ENCODE assay signal across 8 cellular contexts in the genomic region with DNA sequence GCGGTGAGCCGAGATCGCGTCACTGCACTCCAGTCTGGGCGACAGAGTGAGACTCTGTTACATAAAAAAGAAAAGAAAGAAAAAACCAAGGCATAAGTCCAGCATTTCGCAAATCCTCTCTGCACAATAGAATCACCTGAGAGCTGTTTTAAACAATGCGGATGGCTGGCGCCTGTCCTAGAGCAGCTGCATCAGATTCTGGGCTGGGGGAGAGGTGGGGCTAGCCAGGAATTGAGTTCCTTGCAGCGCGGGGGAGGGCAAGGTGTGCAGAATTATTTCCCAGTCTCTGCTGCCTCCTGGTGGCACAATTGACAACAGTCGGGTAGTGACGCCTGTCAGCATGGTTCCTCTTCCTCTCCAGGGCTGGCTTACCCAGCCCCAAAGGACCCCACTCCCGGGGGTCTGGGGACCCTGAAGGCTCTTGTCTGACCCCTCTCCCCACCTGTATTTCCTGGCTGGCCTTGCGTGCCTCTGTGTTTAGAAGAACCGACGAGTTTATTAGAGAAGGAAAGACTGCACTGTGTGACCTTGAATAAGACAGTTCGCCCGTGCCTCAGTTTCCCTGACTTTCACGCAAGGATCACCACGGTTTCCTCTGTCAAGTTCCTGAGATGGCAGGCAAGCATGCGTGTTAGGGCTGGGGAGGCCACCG. TPM values are rescaled to one million over a fixed set of nuclear protein-coding genes. Genes with fewer than 3 reads are reported as not detected.
DNase-seq lines count a peak whose midpoint lies in the region; ATAC-seq and TF ChIP-seq lines count a peak whose summit lies in the region.

No MANE protein-coding gene starts in this region.

- peaks cover 8% of the 10 kb centered on the region for H3K36me3 ChIP-seq in DOHH2 (ENCODE audit: control insufficient read depth, low read length)
- H3K36me3 ChIP-seq in Loucy (ENCODE audit: insufficient read depth, low read length): no peaks in the 10 kb centered on the region
- no peaks in the 10 kb centered on the region for H3K36me3 ChIP-seq in osteoblast (ENCODE audit: insufficient read depth, low read length)

- ATAC-seq in foreskin keratinocyte: peak; percentile 90

- H3K4me3 ChIP-seq in DOHH2 (ENCODE audit: low read length) (peak overlapping the region; percentile 90), Loucy (ENCODE audit: low read length, poor library complexity, severe bottlenecking) (no peak overlapping the region), osteoblast (ENCODE audit: insufficient read depth, low read length) (peak overlapping the region; percentile 57)

- H3F3A ChIP-seq in DOHH2 (ENCODE audit: control insufficient read depth, insufficient read depth) (peaks cover 10% of the 10 kb centered on the region; the same call in 1 of the 2 replicates), Loucy (ENCODE audit: low read depth) (no peaks in the 10 kb centered on the region)

- H2AFZ ChIP-seq in Loucy (ENCODE audit: low read length): 0 out of 2 replicates have a peak overlapping the region, but pooled peaks have one; percentile 13
- H2AFZ ChIP-seq in osteoblast (ENCODE audit: low read length): peak overlapping the region; percentile 77

- no peaks in the 10 kb centered on the region for H3K9me3 ChIP-seq in DOHH2 (ENCODE audit: control insufficient read depth, insufficient read depth, low read length)
- H3K9me3 ChIP-seq in Loucy (ENCODE audit: insufficient read depth, low read depth, low read length): no peaks in the 10 kb centered on the region
- no peaks in the 10 kb centered on the region for H3K9me3 ChIP-seq in osteoblast (ENCODE audit: low read depth, low read length)

- H3K27ac ChIP-seq in DOHH2 (ENCODE audit: low read depth, low read length) (peak overlapping the region; percentile 90), foreskin keratinocyte (peak overlapping the region; percentile 29), osteoblast (ENCODE audit: low read depth, low read length) (no peak overlapping the region)

- no peak overlapping the region for H3K9ac ChIP-seq in Loucy (ENCODE audit: low read depth, low read length, poor library complexity, severe bottlenecking)

- peak; percentile 22 for DNase-seq in GOT3 (lab: John Stamatoyannopoulos, UW)
- DNase-seq in SHP77 (lab: John Stamatoyannopoulos, UW): peak; percentile 86 to 90
- peak; percentile 75 for DNase-seq in activated effector memory CD4-positive, alpha-beta T cell treated with Interleukin-2 at 50 U/mL for 16 hours
- DNase-seq in foreskin keratinocyte: peak; percentile 84 to 85
- peak; percentile 93 for DNase-seq in osteoblast (ENCODE audit: insufficient read length, low spot score, missing footprints)
- peak; percentile 90 for DNase-seq in superior temporal gyrus (ENCODE audit: extremely low spot score)

- H4K20me1 ChIP-seq in DOHH2 (ENCODE audit: control insufficient read depth, insufficient read depth, low read depth, low read length): no peaks in the 10 kb centered on the region
- H4K20me1 ChIP-seq in Loucy (ENCODE audit: insufficient read depth, low read length, poor library complexity, severe bottlenecking): no peaks in the 10 kb centered on the region
- H4K20me1 ChIP-seq in osteoblast (ENCODE audit: insufficient read depth, low read length): no peaks in the 10 kb centered on the region

- H3K27me3 ChIP-seq in DOHH2 (ENCODE audit: control insufficient read depth, low read length) (no peaks in the 10 kb centered on the region), Loucy (ENCODE audit: insufficient read depth, low read length, poor library complexity, severe bottlenecking) (no peaks in the 10 kb centered on the region), foreskin keratinocyte (no peaks in the 10 kb centered on the region), osteoblast (ENCODE audit: insufficient read depth, low read length) (no peaks in the 10 kb centered on the region)

- H3K79me2 ChIP-seq in DOHH2 (ENCODE audit: control insufficient read depth, low read length) (peaks cover 39% of the 10 kb centered on the region), Loucy (ENCODE audit: insufficient read depth, low read length) (no peaks in the 10 kb centered on the region), osteoblast (ENCODE audit: insufficient read depth, low read length) (no peaks in the 10 kb centered on the region)

- H3K9me2 ChIP-seq in DOHH2 (replicated peaks; ENCODE audit: control insufficient read depth, low read length) (no peaks in the 10 kb centered on the region), Loucy (replicated peaks; ENCODE audit: low read depth, low read length) (no peaks in the 10 kb centered on the region)

- H3K4me1 ChIP-seq in DOHH2 (ENCODE audit: control insufficient read depth, low read length): peaks cover 50% of the 10 kb centered on the region
- peaks cover 16% of the 10 kb centered on the region for H3K4me1 ChIP-seq in Loucy (ENCODE audit: insufficient read depth, low read length, poor library complexity, severe bottlenecking)
- H3K4me1 ChIP-seq in foreskin keratinocyte: no peaks in the 10 kb centered on the region
- H3K4me1 ChIP-seq in osteoblast (ENCODE audit: insufficient read depth, low read length): peaks cover 2% of the 10 kb centered on the region

- peak; percentile 82 for TF ChIP-seq CTCF in DOHH2 (IDR thresholded peaks at IDR 0.05; ENCODE audit: low read depth, low read length, poor library complexity, severe bottlenecking)
- TF ChIP-seq CTCF in Loucy (conservative IDR thresholded peaks at IDR 0.05; ENCODE audit: low read length): peak; percentile 78
- peak; percentile 95 for TF ChIP-seq CTCF in foreskin keratinocyte (conservative IDR thresholded peaks at IDR 0.05)
- TF ChIP-seq CTCF in osteoblast (IDR thresholded peaks at IDR 0.05; ENCODE audit: extremely low read depth, low read depth, low read length): peak; percentile 82

- peak overlapping the region; percentile 97 for H3K4me2 ChIP-seq in DOHH2 (ENCODE audit: low read length)
- peak overlapping the region; percentile 21 for H3K4me2 ChIP-seq in Loucy (ENCODE audit: low read depth, low read length, poor library complexity, severe bottlenecking)
- peak overlapping the region; percentile 82 for H3K4me2 ChIP-seq in osteoblast (ENCODE audit: insufficient read depth, low read length)

RNA-seq across cellular contexts. Expression of gene PLCG2, which starts 41.1 kb away (rescaled TPM):
- total RNA-seq in foreskin keratinocyte: 1.8 and 2.2 TPM in 2 replicates
- polyA plus RNA-seq in foreskin keratinocyte: 0.72 and 0.87 TPM in 2 replicates
- total RNA-seq in osteoblast: 0.59 and 1.1 TPM in 2 replicates

Comparison
In these comparisons a context has a peak if more than half of its experiments do, and no peak if none do; other contexts are left out.
1. H3K4me2 ChIP-seq: peak in every context shown above with its lines; median percentile 97 in DOHH2; 82 in osteoblast; 21 in Loucy.
2. DNase-seq: peak in every context shown above with its lines; median percentile 93 in osteoblast; 90 in superior temporal gyrus; 88 in SHP77; 84 in foreskin keratinocyte; 75 in activated effector memory CD4-positive, alpha-beta T cell treated with Interleukin-2 at 50 U/mL for 16 hours; 22 in GOT3.